In genomic region chr7:94182721-94183120, GRCh38 we compare ENCODE assay signal across 1 cellular context.
TF ChIP-seq lines count a peak whose summit lies in the region.

No MANE protein-coding gene starts in this region.

TF ChIP-seq in HCT116, 20 proteins besides CTCF, POLR2A, EP300 and RAD21:
- TF ChIP-seq REST (IDR thresholded peaks at IDR 0.05; ENCODE audit: low read depth) = no peak
- TF ChIP-seq FOSL1 (IDR thresholded peaks at IDR 0.05; ENCODE audit: low read depth) = no peak
- TF ChIP-seq CEBPB (IDR thresholded peaks at IDR 0.05; ENCODE audit: low read depth) = no peak
- no peak for TF ChIP-seq ZNF274 (IDR thresholded peaks at IDR 0.05; ENCODE audit: low read depth, low read length)
- TF ChIP-seq ZFX (IDR thresholded peaks at IDR 0.05) = no peak
- no peak for TF ChIP-seq EZH2phosphoT487 (IDR thresholded peaks at IDR 0.05; ENCODE audit: borderline replicate concordance)
- no peak for TF ChIP-seq ELF1 (IDR thresholded peaks at IDR 0.05; ENCODE audit: borderline replicate concordance, low read depth)
- no peak for TF ChIP-seq SIN3A (IDR thresholded peaks at IDR 0.05; ENCODE audit: low read depth)
- no peak for TF ChIP-seq SP1 (IDR thresholded peaks at IDR 0.05; ENCODE audit: low read depth)
- TF ChIP-seq ATF3 (IDR thresholded peaks at IDR 0.05) = no peak
- no peak for TF ChIP-seq ZBTB33 (IDR thresholded peaks at IDR 0.05; ENCODE audit: extremely low read depth, insufficient replicate concordance, low read length)
- no peak for TF ChIP-seq EGR1 (IDR thresholded peaks at IDR 0.05; ENCODE audit: low read depth)
- TF ChIP-seq YY1 (IDR thresholded peaks at IDR 0.05; ENCODE audit: extremely low read depth, insufficient replicate concordance, low read depth, low read length) = no peak
- TF ChIP-seq MAX (IDR thresholded peaks at IDR 0.05) = no peak
- no peak for TF ChIP-seq EZH2 (IDR thresholded peaks at IDR 0.05)
- no peak for TF ChIP-seq JUND (IDR thresholded peaks at IDR 0.05)
- no peak for TF ChIP-seq TCF7L2 (IDR thresholded peaks at IDR 0.05; ENCODE audit: borderline replicate concordance, extremely low read depth, insufficient read depth, insufficient read length)
- no peak for TF ChIP-seq SRF (IDR thresholded peaks at IDR 0.05; ENCODE audit: low read depth)
- TF ChIP-seq POLR2AphosphoS5 (IDR thresholded peaks at IDR 0.05; ENCODE audit: low read depth, low read length) = no peak
